Comparison of ENCODE assay signal across 16 cellular contexts in genomic region chr20:60117040-60117439, GRCh38.
DNase-seq lines count a peak whose midpoint lies in the region; ATAC-seq and TF ChIP-seq lines count a peak whose summit lies in the region.
"Had no signal": no experiment of that assay in that cellular context is flagged by ENCODE, and none has a peak within 500 bp of the region (broad histone marks: within the 10 kb centered on the region; RNA-seq: fewer than 3 reads in every experiment).

No MANE protein-coding gene starts in this region.

- H2AFZ ChIP-seq in MM.1S (ENCODE audit: low read length) = peak overlapping the region; percentile 41

- peak; percentile 14 for ATAC-seq in sciatic nerve

- peak overlapping the region; percentile 53 for H3K4me3 ChIP-seq in MM.1S (ENCODE audit: low read length)
- H3K4me3 ChIP-seq: esophagus muscularis mucosa had no signal

- no peak overlapping the region for H3K27ac Mint-ChIP-seq in chondrocyte (ENCODE audit: unreplicated experiment)
- H3K27ac Mint-ChIP-seq: activated CD4-positive, alpha-beta memory T cell treated with anti-CD3 and anti-CD28 coated beads, Interleukin-2, amount 10 ng/mL, durations not matched to agents 7 days and 5 days; activated naive CD4-positive, alpha-beta T cell treated with anti-CD3 and anti-CD28 coated beads, Interleukin-2, amount 10 ng/mL, durations not matched to agents 7 days and 5 days had no signal

- H3K4me2 ChIP-seq in MM.1S (ENCODE audit: low read depth, low read length) = peak overlapping the region; percentile 61

- H3K36me3 Mint-ChIP-seq in chondrocyte (ENCODE audit: low read depth) = no peaks in the 10 kb centered on the region
- H3K36me3 Mint-ChIP-seq: activated naive CD4-positive, alpha-beta T cell treated with anti-CD3 and anti-CD28 coated beads, Interleukin-2, amount 10 ng/mL, durations not matched to agents 7 days and 5 days had no signal

- no peaks in the 10 kb centered on the region for H3K79me2 ChIP-seq in MM.1S (ENCODE audit: low read length)

- no peak overlapping the region for H3K4me3 Mint-ChIP-seq in chondrocyte (ENCODE audit: unreplicated experiment)
- H3K4me3 Mint-ChIP-seq: activated CD4-positive, alpha-beta memory T cell treated with anti-CD3 and anti-CD28 coated beads, Interleukin-2, amount 10 ng/mL, durations not matched to agents 7 days and 5 days; activated naive CD4-positive, alpha-beta T cell treated with anti-CD3 and anti-CD28 coated beads, Interleukin-2, amount 10 ng/mL, durations not matched to agents 7 days and 5 days had no signal

- intact Hi-C loops in sciatic nerve (cut with DNase I) = no loop called here

- DNase-seq in DMS79 treated with DMSO at 0.1 percent for 48 hours (lab: John Stamatoyannopoulos, UW) (peak; percentile 62), MM.1S (no peak), epidermal melanocyte (ENCODE audit: insufficient read length, low spot score) (peak; percentile 71), sciatic nerve (ENCODE audit: low spot score) (no peak), GM13976 (ENCODE audit: low spot score) (no peak), HK-2 (ENCODE audit: unreplicated experiment) (no peak), chondrocyte (ENCODE audit: low spot score) (no peak), kidney glomerular epithelial cell (lab: John Stamatoyannopoulos, UW) (no peak)
- DNase-seq: activated CD4-positive, alpha-beta memory T cell treated with anti-CD3 and anti-CD28 coated beads, Interleukin-2, amount 10 ng/mL, durations not matched to agents 7 days and 5 days; activated naive CD4-positive, alpha-beta T cell treated with anti-CD3 and anti-CD28 coated beads, Interleukin-2, amount 10 ng/mL, durations not matched to agents 7 days and 5 days; central memory CD4-positive, alpha-beta T cell; KG1; NCI-H524 treated with DMSO at 0.1 percent for 48 hours; stimulated activated CD8-positive, alpha-beta memory T cell treated with anti-CD3 and anti-CD28 coated beads, Interleukin-4, amount 100 ng/mL, for 48 hours had no signal

- no peaks in the 10 kb centered on the region for H4K20me1 ChIP-seq in MM.1S (ENCODE audit: insufficient read depth, low read length)

- no peaks in the 10 kb centered on the region for H3K4me1 ChIP-seq in MM.1S (ENCODE audit: low read length)

- peaks cover 22% of the 10 kb centered on the region for H3K27me3 Mint-ChIP-seq in chondrocyte (ENCODE audit: low read depth)

- TF ChIP-seq CTCF in MM.1S (IDR thresholded peaks at IDR 0.05; ENCODE audit: low read length) = no peak
- TF ChIP-seq CTCF in GM13976 (IDR thresholded peaks at IDR 0.05; ENCODE audit: borderline replicate concordance, control extremely low read depth, extremely low read depth, insufficient read depth, missing control alignments) = no peak
- TF ChIP-seq CTCF in chondrocyte (IDR thresholded peaks at IDR 0.05) = no peak

- no peaks in the 10 kb centered on the region for H3K9me3 ChIP-seq in MM.1S (replicated peaks; ENCODE audit: insufficient read depth, low read length)
- H3K9me3 ChIP-seq: esophagus muscularis mucosa had no signal

- no peaks in the 10 kb centered on the region for H3K9me3 Mint-ChIP-seq in chondrocyte (ENCODE audit: low read depth)
- H3K9me3 Mint-ChIP-seq: activated CD4-positive, alpha-beta memory T cell treated with anti-CD3 and anti-CD28 coated beads, Interleukin-2, amount 10 ng/mL, durations not matched to agents 7 days and 5 days; activated naive CD4-positive, alpha-beta T cell treated with anti-CD3 and anti-CD28 coated beads, Interleukin-2, amount 10 ng/mL, durations not matched to agents 7 days and 5 days; nephron had no signal

- H3K9ac ChIP-seq in MM.1S (ENCODE audit: low read length) = peak overlapping the region; percentile 52; the same call in 1 of the 2 replicates

- H3K36me3 ChIP-seq in MM.1S (replicated peaks; ENCODE audit: insufficient read depth, low read length) = no peaks in the 10 kb centered on the region
- H3K36me3 ChIP-seq: esophagus muscularis mucosa had no signal

- H3K27ac ChIP-seq in MM.1S (ENCODE audit: low read length) = peak overlapping the region; percentile 70; the same call in 1 of the 2 replicates
- H3K27ac ChIP-seq: esophagus muscularis mucosa had no signal

- no peaks in the 10 kb centered on the region for H3K27me3 ChIP-seq in MM.1S (replicated peaks; ENCODE audit: insufficient read depth, low read length)

- H3K9me2 ChIP-seq in MM.1S (replicated peaks; ENCODE audit: insufficient read depth, low read length) = no peaks in the 10 kb centered on the region

- in situ Hi-C loops in GM13976 (cut with MboI; ENCODE audit: low sequenced_read_pairs, unreplicated experiment) = no loop called here

- H3K4me1 Mint-ChIP-seq in chondrocyte (ENCODE audit: low read depth) = no peaks in the 10 kb centered on the region
- H3K4me1 Mint-ChIP-seq: activated CD4-positive, alpha-beta memory T cell treated with anti-CD3 and anti-CD28 coated beads, Interleukin-2, amount 10 ng/mL, durations not matched to agents 7 days and 5 days had no signal

- H3F3A ChIP-seq in MM.1S (ENCODE audit: insufficient read depth, low read length) = no peaks in the 10 kb centered on the region

Comparison
In these comparisons a context has a peak if more than half of its experiments do, and no peak if none do; other contexts are left out.
1. DNase-seq: peak in DMS79 treated with DMSO at 0.1 percent for 48 hours (single experiment) and epidermal melanocyte (single experiment); none in MM.1S (single experiment), sciatic nerve (single experiment), GM13976 (single experiment), HK-2 (single experiment), chondrocyte (single experiment) and kidney glomerular epithelial cell (single experiment).